In genomic region chr5:54867310-54867944, GRCh38 we compare ENCODE assay signal across 8 cellular contexts.
A peak's percentile ranks its signal among the peaks of the same experiment; 100 is the strongest.
DNase-seq lines count a peak whose midpoint lies in the region; ATAC-seq, FAIRE-seq and TF ChIP-seq lines count a peak whose summit lies in the region.

No MANE protein-coding gene starts in this region.

- no peak overlapping the region for H3K4me3 ChIP-seq in astrocyte of the cerebellum (ENCODE audit: low read depth, low read length)
- H3K4me3 ChIP-seq in stomach smooth muscle (ENCODE audit: low read length in 2 of 2), result peak overlapping the region; percentile 16 to 40

- no peak for TF ChIP-seq CTCF in astrocyte of the cerebellum (IDR thresholded peaks at IDR 0.05; ENCODE audit: low read depth, low read length, missing control alignments)

- no peaks in the 10 kb centered on the region for H3K4me1 ChIP-seq in stomach smooth muscle (ENCODE audit: control insufficient read depth, insufficient read depth, low read length)

- H3K9ac ChIP-seq in stomach smooth muscle (ENCODE audit: low read length in 2 of 2), result no peak overlapping the region

- no peaks in the 10 kb centered on the region for H3K36me3 ChIP-seq in stomach smooth muscle (ENCODE audit: control insufficient read depth in 2 of 2, insufficient read depth in 2 of 2, low read length in 2 of 2)

- in situ Hi-C loops in astrocyte of the cerebellum (cut with HindIII; ENCODE audit: low sequenced_read_pairs), result no loop called here

- H3K9me3 ChIP-seq in stomach smooth muscle (ENCODE audit: control insufficient read depth in 2 of 2, low read length in 2 of 2), result no peaks in the 10 kb centered on the region

- DNase-seq in NCI-H2227 (lab: John Stamatoyannopoulos, UW; ENCODE audit: unreplicated experiment), result peak; percentile 59
- peak; percentile 67 for DNase-seq in astrocyte of the cerebellum (ENCODE audit: low read depth)
- peak; percentile 29 for DNase-seq in iPS-NIHi7 (ENCODE audit: extremely low spot score)
- DNase-seq in effector CD8-positive, alpha-beta T cell (lab: John Stamatoyannopoulos, UW), result no peak

- ATAC-seq in GM19397 (IDR thresholded peaks at IDR 0.05; ENCODE audit: unreplicated experiment), result no peak

- no peak overlapping the region for H3K27ac ChIP-seq in stomach smooth muscle (ENCODE audit: low read length)

- peak; percentile 95 for FAIRE-seq in A204.1 (lab: Jason Lieb, UNC)
- peak; percentile 93 for FAIRE-seq in G401.6 (lab: Jason Lieb, UNC)

- H3K27me3 ChIP-seq in stomach smooth muscle (ENCODE audit: control insufficient read depth in 1 of 2, insufficient read depth in 2 of 2, low read length in 2 of 2), result no peaks in the 10 kb centered on the region
